In genomic region chr12:123961585-123961984, GRCh38 we compare ENCODE assay signal across 24 cellular contexts. TPM values are rescaled to one million over a fixed set of nuclear protein-coding genes. Genes with fewer than 3 reads are reported as not detected.
DNase-seq lines count a peak whose midpoint lies in the region; ATAC-seq and TF ChIP-seq lines count a peak whose summit lies in the region.
"Had no signal": no experiment of that assay in that cellular context is flagged by ENCODE, and none has a peak within 500 bp of the region (broad histone marks: within the 10 kb centered on the region; RNA-seq: fewer than 3 reads in every experiment).

No MANE protein-coding gene starts in this region.

- H3K9me3 Mint-ChIP-seq in glutamatergic neuron (ENCODE audit: unreplicated experiment), result peaks cover 4% of the 10 kb centered on the region
- H3K9me3 Mint-ChIP-seq: CD4-positive, alpha-beta T cell; HFFc6 had no signal

- no peaks in the 10 kb centered on the region for H3K9me3 ChIP-seq in right atrium auricular region
- H3K9me3 ChIP-seq in left ventricle myocardium inferior (replicated peaks), result no peaks in the 10 kb centered on the region
- no peaks in the 10 kb centered on the region for H3K9me3 ChIP-seq in mucosa of descending colon
- no peaks in the 10 kb centered on the region for H3K9me3 ChIP-seq in upper lobe of right lung
- H3K9me3 ChIP-seq: BLaER1, HAP-1 had no signal

- peaks cover 0 to 3% of the 10 kb centered on the region in 2 donors for H3K4me1 ChIP-seq in right atrium auricular region
- H3K4me1 ChIP-seq in left ventricle myocardium inferior, result peaks cover 23% of the 10 kb centered on the region
- H3K4me1 ChIP-seq in mucosa of descending colon (ENCODE audit: low read depth), result peaks cover 15% of the 10 kb centered on the region
- peaks cover 4% of the 10 kb centered on the region for H3K4me1 ChIP-seq in upper lobe of right lung
- H3K4me1 ChIP-seq: HAP-1 had no signal

- H3K4me1 Mint-ChIP-seq in glutamatergic neuron (ENCODE audit: low read depth, unreplicated experiment), result peaks cover 26% of the 10 kb centered on the region

- H3K27ac ChIP-seq in right atrium auricular region (no peak overlapping the region), left ventricle myocardium inferior (replicated peaks) (no peak overlapping the region), upper lobe of right lung (no peak overlapping the region)
- H3K27ac ChIP-seq: BLaER1, RWPE1 had no signal

- TF ChIP-seq CTCF in right atrium auricular region (IDR thresholded peaks at IDR 0.05) (no peak), left ventricle myocardium inferior (IDR thresholded peaks at IDR 0.05; ENCODE audit: borderline replicate concordance) (no peak), glutamatergic neuron (IDR thresholded peaks at IDR 0.05; ENCODE audit: partially characterized antibody, unreplicated experiment) (no peak), mucosa of descending colon (IDR thresholded peaks at IDR 0.05) (no peak), upper lobe of right lung (IDR thresholded peaks at IDR 0.05) (no peak)

- peak overlapping the region; percentile 1 for H3K27ac Mint-ChIP-seq in glutamatergic neuron (ENCODE audit: unreplicated experiment)
- H3K27ac Mint-ChIP-seq: CD4-positive, alpha-beta T cell; HFFc6 had no signal

- H3K27me3 ChIP-seq in right atrium auricular region (no peaks in the 10 kb centered on the region), left ventricle myocardium inferior (ENCODE audit: low read depth) (no peaks in the 10 kb centered on the region), upper lobe of right lung (no peaks in the 10 kb centered on the region)
- H3K27me3 ChIP-seq: BLaER1 had no signal

- ATAC-seq in mucosa of descending colon (peak; percentile 79), upper lobe of right lung (peak; percentile 49), HG03280 (IDR thresholded peaks at IDR 0.05; ENCODE audit: unreplicated experiment) (no peak)
- ATAC-seq: Panc1 had no signal

- peaks cover 2% of the 10 kb centered on the region for H3K27me3 Mint-ChIP-seq in glutamatergic neuron (ENCODE audit: unreplicated experiment)
- H3K27me3 Mint-ChIP-seq: CD4-positive, alpha-beta T cell had no signal

- no peak overlapping the region for H3K4me3 Mint-ChIP-seq in glutamatergic neuron (ENCODE audit: unreplicated experiment)
- H3K4me3 Mint-ChIP-seq: CD4-positive, alpha-beta T cell; HFFc6 had no signal

- no peaks in the 10 kb centered on the region for H3K36me3 Mint-ChIP-seq in glutamatergic neuron (ENCODE audit: unreplicated experiment)

- intact Hi-C loops in left ventricle myocardium inferior (cut with micrococcal nuclease) (no loop called here), mucosa of descending colon (cut with DNase I, micrococcal nuclease) (no loop called here), upper lobe of right lung (cut with DNase I) (no loop called here)

- H3K36me3 ChIP-seq in right atrium auricular region (no peaks in the 10 kb centered on the region), left ventricle myocardium inferior (no peaks in the 10 kb centered on the region), mucosa of descending colon (ENCODE audit: low read depth) (no peaks in the 10 kb centered on the region), upper lobe of right lung (no peaks in the 10 kb centered on the region)
- H3K36me3 ChIP-seq: BLaER1, HAP-1 had no signal

- DNase-seq in right atrium auricular region (ENCODE audit: low spot score) (peak; percentile 30), left ventricle myocardium inferior (no peak), glutamatergic neuron (no peak), mucosa of descending colon (peak in 1 of 3 donors; percentile 67), upper lobe of right lung (no peak), globus pallidus (ENCODE audit: low spot score) (no peak), NCI-H146 treated with DMSO at 0.1 percent for 48 hours (lab: John Stamatoyannopoulos, UW; ENCODE audit: unreplicated experiment) (no peak)
- DNase-seq: CD4-positive, alpha-beta T cell; GOT3; HFFc6; KBM-7; MV-4-11; NCI-H1105; NCI-H1436 treated with DMSO at 0.1 percent for 48 hours; NCI-H1930; NCI-H2107; NCI-H446 treated with DMSO at 0.1 percent for 48 hours; NCI-H526; SHP77 had no signal

- H3K4me3 ChIP-seq in right atrium auricular region (no peak overlapping the region), left ventricle myocardium inferior (no peak overlapping the region), mucosa of descending colon (no peak overlapping the region), upper lobe of right lung (no peak overlapping the region)
- H3K4me3 ChIP-seq: BLaER1, HAP-1 had no signal

RNA-seq across cellular contexts. Expression of gene CCDC92, which starts 11.0 kb away (rescaled TPM):
- 10 to 100 TPM; 34.4 to 39.2 TPM for total RNA-seq in right atrium auricular region
- 57.2 TPM for total RNA-seq in left ventricle myocardium inferior
- 96.2 TPM for total RNA-seq in glutamatergic neuron (ENCODE audit: unreplicated experiment)
- total RNA-seq in mucosa of descending colon, result 10 to 100 TPM; 17.7 to 47.2 (median 25.6) TPM
- total RNA-seq in upper lobe of right lung, result 48.6 TPM

RNA-seq across cellular contexts. Expression of gene ZNF664, which starts 11.4 kb away (rescaled TPM):
- total RNA-seq in right atrium auricular region (10 to 100 TPM; 53.1 to 56.2 TPM), left ventricle myocardium inferior (80.7 TPM), glutamatergic neuron (ENCODE audit: unreplicated experiment) (310 TPM), mucosa of descending colon (100 to 1,000 TPM; 101 to 132 (median 101) TPM), upper lobe of right lung (92.3 TPM)
